ENCODE assay signal across 23 cellular contexts in the genomic region with DNA sequence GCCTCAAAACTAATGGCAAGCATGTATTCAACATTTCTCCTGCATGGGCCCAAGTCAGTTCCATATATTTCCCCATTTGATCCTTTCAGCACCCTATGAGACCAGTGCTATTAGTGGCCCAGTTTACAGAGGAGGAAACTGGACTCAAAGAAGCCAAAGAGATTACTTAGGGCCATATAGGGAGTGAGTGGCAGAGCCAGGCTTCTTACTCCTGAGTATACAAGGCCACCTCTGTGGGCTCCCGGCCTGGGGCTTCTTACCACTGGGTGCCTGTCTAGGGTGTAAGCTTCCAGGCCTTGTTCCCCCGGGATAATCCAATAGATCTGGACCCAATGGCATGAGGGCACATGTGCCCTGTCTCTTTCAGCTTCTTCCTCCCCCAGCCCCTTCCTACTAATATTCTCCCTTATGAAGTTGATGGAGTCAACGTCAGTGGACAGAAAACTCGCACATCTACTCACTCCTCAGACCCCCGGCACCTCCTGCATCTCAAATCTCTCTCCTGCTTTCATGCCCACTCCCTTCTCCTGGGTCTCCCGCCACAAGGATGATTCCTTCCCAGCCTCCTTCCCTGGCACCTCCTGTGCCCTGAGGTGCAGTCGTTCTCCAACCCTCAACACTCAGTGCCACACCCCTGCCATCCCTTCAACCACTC.
A peak's percentile ranks its signal among the peaks of the same experiment; 100 is the strongest.
DNase-seq lines count a peak whose midpoint lies in the region; TF ChIP-seq lines count a peak whose summit lies in the region.
"Had no signal": no experiment of that assay in that cellular context is flagged by ENCODE, and none has a peak within 500 bp of the region (broad histone marks: within the 10 kb centered on the region; RNA-seq: fewer than 3 reads in every experiment).

No MANE protein-coding gene starts in this region.

- peak overlapping the region; percentile 33 for H3K27ac ChIP-seq in fibroblast of lung (ENCODE audit: insufficient read depth, low read length)
- H3K27ac ChIP-seq in thyroid gland: peak overlapping the region in 2 of 3 donors; percentile 95 to 99
- no peak overlapping the region for H3K27ac ChIP-seq in brain microvascular endothelial cell
- H3K27ac ChIP-seq: left ventricle myocardium inferior, Peyer's patch, psoas muscle, SJSA1, uterus had no signal

- no peak overlapping the region for H3K4me2 ChIP-seq in fibroblast of lung (ENCODE audit: extremely low read depth, insufficient read depth, low read length)

- H3K9me3 ChIP-seq in adipocyte (ENCODE audit: control insufficient read depth, low read length): no peaks in the 10 kb centered on the region
- H3K9me3 ChIP-seq in fibroblast of lung (ENCODE audit: control insufficient read depth, insufficient read depth, low read depth, low read length): no peaks in the 10 kb centered on the region
- H3K9me3 ChIP-seq in thyroid gland: no peaks in the 10 kb centered on the region
- H3K9me3 ChIP-seq: heart right ventricle, left ventricle myocardium inferior, Peyer's patch, psoas muscle, SJSA1, uterus had no signal

- peaks cover 7% of the 10 kb centered on the region for H3K27me3 Mint-ChIP-seq in HFFc6 (ENCODE audit: insufficient read depth)
- H3K27me3 Mint-ChIP-seq: T-helper 17 cell had no signal

- H3K79me2 ChIP-seq in fibroblast of lung (ENCODE audit: control insufficient read depth, insufficient read depth, low read length): no peaks in the 10 kb centered on the region

- H3K27me3 ChIP-seq in adipocyte (replicated peaks; ENCODE audit: control insufficient read depth, insufficient read depth, low read length) (no peaks in the 10 kb centered on the region), fibroblast of lung (ENCODE audit: control insufficient read depth, insufficient read depth, low read length) (no peaks in the 10 kb centered on the region), thyroid gland (no peaks in the 10 kb centered on the region), brain microvascular endothelial cell (replicated peaks) (no peaks in the 10 kb centered on the region)
- H3K27me3 ChIP-seq: heart right ventricle, Peyer's patch, SJSA1, uterus had no signal

- no peaks in the 10 kb centered on the region for H3K36me3 ChIP-seq in adipocyte (ENCODE audit: control insufficient read depth, insufficient read depth, low read length, severe bottlenecking)
- no peaks in the 10 kb centered on the region for H3K36me3 ChIP-seq in fibroblast of lung (ENCODE audit: control insufficient read depth, insufficient read depth, low read length)
- H3K36me3 ChIP-seq in thyroid gland: no peaks in the 10 kb centered on the region
- no peaks in the 10 kb centered on the region for H3K36me3 ChIP-seq in brain microvascular endothelial cell (replicated peaks)
- H3K36me3 ChIP-seq: heart right ventricle, left ventricle myocardium inferior, Peyer's patch, SJSA1, uterus had no signal

- H3K4me3 ChIP-seq in adipocyte (ENCODE audit: low read length) (no peak overlapping the region), fibroblast of lung (replicated peaks in 1 of 4; ENCODE audit: control extremely low read depth in 1 of 4, insufficient read depth in 1 of 4, low read depth in 3 of 4, low read length in 4 of 4) (no peak overlapping the region), thyroid gland (replicated peaks in 1 of 3) (no peak overlapping the region), brain microvascular endothelial cell (ENCODE audit: low read depth, low read length) (no peak overlapping the region)
- H3K4me3 ChIP-seq: heart right ventricle, left ventricle myocardium inferior, Peyer's patch, psoas muscle, SJSA1, uterus had no signal

- TF ChIP-seq POLR2A in thyroid gland (IDR thresholded peaks at IDR 0.05): no peak

- in situ Hi-C loops in brain microvascular endothelial cell (cut with HindIII; ENCODE audit: low pct_ligation_motif_present, low sequenced_read_pairs): no loop called here

- peak overlapping the region; percentile 90 for H3K27ac Mint-ChIP-seq in HFFc6
- H3K27ac Mint-ChIP-seq: activated naive CD8-positive, alpha-beta T cell treated with anti-CD3 and anti-CD28 coated beads, Interleukin-2, amount 10 ng/mL, durations not matched to agents 7 days and 5 days; nephron progenitor cell; T-helper 17 cell had no signal

- DNase-seq in HFFc6 (no peak), adipocyte (ENCODE audit: low read depth) (no peak), fibroblast of lung (ENCODE audit: low read depth in 2 of 2) (no peak), thyroid gland (no peak), brain microvascular endothelial cell (no peak), DMS 273 (lab: John Stamatoyannopoulos, UW; ENCODE audit: unreplicated experiment) (no peak)
- DNase-seq in NK-92 treated with Interleukin-12 subunit alpha and Interleukin-12 subunit beta, amount 100 ng/mL, for 24 hours (lab: John Stamatoyannopoulos, UW): no peak
- DNase-seq: activated CD4-positive, alpha-beta T cell treated with anti-CD3 and anti-CD28 coated beads, Interleukin-2, amount 50 U/mL, for 1 hour; activated naive CD8-positive, alpha-beta T cell treated with anti-CD3 and anti-CD28 coated beads, Interleukin-2, amount 10 ng/mL, durations not matched to agents 7 days and 5 days; CD8-positive, alpha-beta memory T cell; DMS79; heart right ventricle; Karpas-422; left ventricle myocardium inferior; NCI-H1048; NCI-H2029; nephron progenitor cell; Peyer's patch; psoas muscle; substantia nigra; T-helper 17 cell; uterus had no signal

- TF ChIP-seq CTCF in HFFc6 (IDR thresholded peaks at IDR 0.05) (no peak), fibroblast of lung (conservative IDR thresholded peaks at IDR 0.05 in 1 of 2, IDR thresholded peaks at IDR 0.05 in 1 of 2; ENCODE audit: low read depth in 1 of 2, low read length in 2 of 2) (no peak), thyroid gland (IDR thresholded peaks at IDR 0.05) (no peak), brain microvascular endothelial cell (IDR thresholded peaks at IDR 0.05; ENCODE audit: low read depth, low read length, missing control alignments) (no peak)

- peak overlapping the region; percentile 69 for H3K4me3 Mint-ChIP-seq in HFFc6
- H3K4me3 Mint-ChIP-seq: activated naive CD8-positive, alpha-beta T cell treated with anti-CD3 and anti-CD28 coated beads, Interleukin-2, amount 10 ng/mL, durations not matched to agents 7 days and 5 days; CD8-positive, alpha-beta memory T cell; nephron progenitor cell; T-helper 17 cell had no signal

- WGBS in thyroid gland, 2 donors: 95 to 96% methylated on average over 7 of the region's 7 CpGs

- H3K36me3 Mint-ChIP-seq in HFFc6 (ENCODE audit: low read depth): no peaks in the 10 kb centered on the region; the same call in 1 of the 2 replicates
- H3K36me3 Mint-ChIP-seq: activated naive CD8-positive, alpha-beta T cell treated with anti-CD3 and anti-CD28 coated beads, Interleukin-2, amount 10 ng/mL, durations not matched to agents 7 days and 5 days; CD8-positive, alpha-beta memory T cell had no signal

- H4K20me1 ChIP-seq in fibroblast of lung (ENCODE audit: control insufficient read depth, extremely low read depth, insufficient read depth, low read length): no peaks in the 10 kb centered on the region

- H3K4me1 Mint-ChIP-seq in HFFc6 (ENCODE audit: low read depth): peaks cover 48% of the 10 kb centered on the region

- H3K9me3 Mint-ChIP-seq in HFFc6: no peaks in the 10 kb centered on the region
- H3K9me3 Mint-ChIP-seq: activated naive CD8-positive, alpha-beta T cell treated with anti-CD3 and anti-CD28 coated beads, Interleukin-2, amount 10 ng/mL, durations not matched to agents 7 days and 5 days; nephron progenitor cell had no signal

- peak overlapping the region; percentile 15 for H3K9ac ChIP-seq in adipocyte (ENCODE audit: low read length)
- no peak overlapping the region for H3K9ac ChIP-seq in fibroblast of lung (ENCODE audit: insufficient read depth, low read length)

- peaks cover 31% of the 10 kb centered on the region for H3K4me1 ChIP-seq in adipocyte (ENCODE audit: control insufficient read depth, insufficient read depth, low read length)
- H3K4me1 ChIP-seq in fibroblast of lung (ENCODE audit: control insufficient read depth, extremely low read depth, insufficient read depth, low read length): peaks cover 30% of the 10 kb centered on the region
- peaks cover 13 to 36% of the 10 kb centered on the region in 2 donors for H3K4me1 ChIP-seq in thyroid gland
- H3K4me1 ChIP-seq: uterus had no signal

- H2AFZ ChIP-seq in fibroblast of lung (ENCODE audit: low read length): no peak overlapping the region

- intact Hi-C loops in thyroid gland (cut with DNase I): loop anchor here (5.0 kb wide), 1 partner anchor 544 kb away; no protein-coding TSS in a partner anchor
